21 cellular contexts compared by ENCODE assay signal in the genomic region with DNA sequence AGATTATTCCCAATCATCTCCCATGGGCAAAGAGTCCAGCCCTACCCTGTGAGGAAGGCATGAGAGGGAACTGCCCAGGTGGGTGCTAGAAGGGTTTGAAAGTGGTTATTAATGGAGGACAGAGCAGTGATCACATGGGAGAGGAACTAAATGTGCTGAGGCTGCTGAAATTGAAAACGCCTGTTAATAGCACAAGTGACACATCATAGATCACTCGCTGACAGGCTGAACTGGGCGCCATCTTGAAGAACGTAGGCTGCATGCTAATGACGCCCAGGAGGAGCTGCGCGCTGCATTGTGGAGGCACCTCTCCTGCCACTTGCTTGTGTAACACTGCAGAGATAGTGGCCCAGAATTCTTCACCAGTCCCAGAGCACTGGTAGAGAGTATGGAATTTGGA.
A peak's percentile ranks its signal among the peaks of the same experiment; 100 is the strongest.
DNase-seq lines count a peak whose midpoint lies in the region; ATAC-seq, FAIRE-seq and TF ChIP-seq lines count a peak whose summit lies in the region.
"Had no signal": no experiment of that assay in that cellular context is flagged by ENCODE, and none has a peak within 500 bp of the region (broad histone marks: within the 10 kb centered on the region; RNA-seq: fewer than 3 reads in every experiment).

No MANE protein-coding gene starts in this region.

- no peak overlapping the region for H2BK5ac ChIP-seq in IMR-90 (ENCODE audit: low read depth, low read length, poor library complexity, severe bottlenecking)

- H3K4me3 ChIP-seq in A549 (no peak overlapping the region), IMR-90 (ENCODE audit: insufficient read depth, low read depth, low read length) (no peak overlapping the region), K562 (no peak overlapping the region), PC-3 (ENCODE audit: low read length) (no peak overlapping the region)
- H3K4me3 ChIP-seq: BLaER1 treated with 17β-estradiol and CSF1 and Interleukin-3, amounts not matched to agents 10 nM and 100 nM had no signal

- no peak overlapping the region for H4K91ac ChIP-seq in IMR-90 (ENCODE audit: insufficient read depth, low read depth, low read length)

- no peak for FAIRE-seq in A549 (lab: Jason Lieb, UNC)
- no peak for FAIRE-seq in K562 (lab: Jason Lieb, UNC)
- FAIRE-seq: A204.1, D721Med, G401.6, GM12891, GM18507 had no signal

- no peaks in the 10 kb centered on the region for H4K20me1 ChIP-seq in IMR-90 (ENCODE audit: insufficient read depth, low read length)
- no peaks in the 10 kb centered on the region for H4K20me1 ChIP-seq in K562 (replicated peaks; ENCODE audit: control insufficient read depth, insufficient read depth, low read length)
- H4K20me1 ChIP-seq in PC-3 (ENCODE audit: low read length) = no peaks in the 10 kb centered on the region
- H4K20me1 ChIP-seq: BLaER1 treated with 17β-estradiol and CSF1 and Interleukin-3, amounts not matched to agents 10 nM and 100 nM had no signal

- H2BK120ac ChIP-seq in IMR-90 (ENCODE audit: low read depth, low read length) = no peak overlapping the region

- no peak overlapping the region for H2AK5ac ChIP-seq in IMR-90 (ENCODE audit: low read depth, low read length)

- H2AK9ac ChIP-seq in IMR-90 (replicated peaks; ENCODE audit: low read depth, low read length, poor library complexity) = no peak overlapping the region

- H3K27ac ChIP-seq in A549 = no peak overlapping the region
- H3K27ac ChIP-seq in IMR-90 (ENCODE audit: insufficient read depth, low read length) = no peak overlapping the region
- H3K27ac ChIP-seq in K562 (ENCODE audit: extremely low read depth, low read depth, low read length) = no peak overlapping the region
- H3K27ac ChIP-seq in PC-3 (ENCODE audit: low read length) = no peak overlapping the region
- H3K27ac ChIP-seq: BLaER1 treated with 17β-estradiol and CSF1 and Interleukin-3, amounts not matched to agents 10 nM and 100 nM; C4-2B had no signal

- H4K5ac ChIP-seq in IMR-90 (ENCODE audit: low read depth, low read length) = no peak overlapping the region

- no peaks in the 10 kb centered on the region for H3K79me1 ChIP-seq in IMR-90 (ENCODE audit: low read depth in 1 of 2, low read length in 2 of 2)

- TF ChIP-seq EP300 in A549 (IDR thresholded peaks at IDR 0.05) (no peak), K562 (IDR thresholded peaks at IDR 0.05; ENCODE audit: low read length) (no peak)

- WGBS in A549 (ENCODE audit: missing lambda C conversion rate) = 30% methylated on average over 7 of the region's 7 CpGs
- WGBS in IMR-90 (ENCODE audit: extremely low coverage in 2 of 2, insufficient read length in 1 of 2), 2 experiments = no CpG with 5 or more reads among the region's 7 CpGs
- WGBS in K562 (ENCODE audit: insufficient coverage, low coverage, missing lambda C conversion rate) = 19% methylated on average over 7 of the region's 7 CpGs

- H3K79me2 ChIP-seq in K562 (ENCODE audit: control insufficient read depth, insufficient read depth, low read length) (no peaks in the 10 kb centered on the region), PC-3 (ENCODE audit: low read length) (no peaks in the 10 kb centered on the region)

- no peak overlapping the region for H3K18ac ChIP-seq in IMR-90 (ENCODE audit: low read depth, low read length)

- no peak for TF ChIP-seq RAD21 in A549 (conservative IDR thresholded peaks at IDR 0.05 in 1 of 2, IDR thresholded peaks at IDR 0.05 in 1 of 2)
- TF ChIP-seq RAD21 in IMR-90 (IDR thresholded peaks at IDR 0.05; ENCODE audit: low read length) = no peak
- no peak for TF ChIP-seq RAD21 in K562 (CRISPR knock-in tag; conservative IDR thresholded peaks at IDR 0.05 in 1 of 2, IDR thresholded peaks at IDR 0.05 in 1 of 2)

- TF ChIP-seq POLR2A in A549 (IDR thresholded peaks at IDR 0.05; ENCODE audit: low read length) = no peak
- TF ChIP-seq POLR2A in IMR-90 (IDR thresholded peaks at IDR 0.05; ENCODE audit: low read depth, low read length) = no peak
- TF ChIP-seq POLR2A in K562 (conservative IDR thresholded peaks at IDR 0.05) = no peak

- no peak overlapping the region for H2BK15ac ChIP-seq in IMR-90 (ENCODE audit: low read depth, low read length)

- H3K9me3 ChIP-seq in A549 = no peaks in the 10 kb centered on the region
- H3K9me3 ChIP-seq in IMR-90 (ENCODE audit: control insufficient read depth, insufficient read depth, low read length) = no peaks in the 10 kb centered on the region
- H3K9me3 ChIP-seq in K562 (replicated peaks; ENCODE audit: control insufficient read depth, insufficient read depth, low read depth, low read length) = no peaks in the 10 kb centered on the region
- H3K9me3 ChIP-seq in PC-3 (ENCODE audit: low read length) = no peaks in the 10 kb centered on the region
- H3K9me3 ChIP-seq: Caco-2 had no signal

- H3K9ac ChIP-seq in IMR-90 (ENCODE audit: low read depth, low read length) (no peak overlapping the region), K562 (ENCODE audit: insufficient read depth in 1 of 2, low read depth in 2 of 2, low read length in 2 of 2) (no peak overlapping the region), PC-3 (ENCODE audit: low read length) (no peak overlapping the region)
- H3K9ac ChIP-seq: BLaER1 treated with 17β-estradiol and CSF1 and Interleukin-3, amounts not matched to agents 10 nM and 100 nM had no signal

- H2AFZ ChIP-seq in IMR-90 (replicated peaks; ENCODE audit: low read length, poor library complexity) (no peak overlapping the region), K562 (ENCODE audit: low read depth, low read length) (no peak overlapping the region), PC-3 (ENCODE audit: low read length) (no peak overlapping the region)

- no peaks in the 10 kb centered on the region for H3K9me2 ChIP-seq in PC-3 (replicated peaks; ENCODE audit: low read length)

- CTCF ChIA-PET in A549 (lab: Yijun Ruan, JAX) (no interaction called here), IMR-90 (lab: Yijun Ruan, JAX) (no interaction called here), K562 (lab: Yijun Ruan, JAX; ENCODE audit: low intra/inter-chr PET ratio) (no interaction called here), PC-3 (lab: Charles Lee) (no interaction called here)

- no peak overlapping the region for H3K14ac ChIP-seq in IMR-90 (replicated peaks; ENCODE audit: low read depth, low read length)

- no TSS peak for BruUV-seq in IMR-90 (replicated peaks; lab: Mats Ljungman, UMichigan)
- no TSS peak for BruUV-seq in K562 (replicated peaks; lab: Mats Ljungman, UMichigan)
- no TSS peak for BruUV-seq in PC-3 (replicated peaks; lab: Mats Ljungman, UMichigan)

- H3K36me3 ChIP-seq in IMR-90 (ENCODE audit: control insufficient read depth, insufficient read depth, low read length) (no peaks in the 10 kb centered on the region), K562 (ENCODE audit: control insufficient read depth, insufficient read depth, low read length) (no peaks in the 10 kb centered on the region), PC-3 (ENCODE audit: low read depth, low read length) (no peaks in the 10 kb centered on the region)
- H3K36me3 ChIP-seq: BLaER1 treated with 17β-estradiol and CSF1 and Interleukin-3, amounts not matched to agents 10 nM and 100 nM had no signal

- peaks cover 7% of the 10 kb centered on the region for H3K27me3 ChIP-seq in IMR-90 (ENCODE audit: control insufficient read depth, insufficient read depth, low read length)
- no peaks in the 10 kb centered on the region for H3K27me3 ChIP-seq in K562 (ENCODE audit: control insufficient read depth in 2 of 2, insufficient read depth in 2 of 2, low read length in 2 of 2)
- H3K27me3 ChIP-seq in PC-3 (ENCODE audit: low read length) = no peaks in the 10 kb centered on the region

- intact Hi-C loops in IMR-90 (cut with micrococcal nuclease) (no loop called here), K562 (cut with micrococcal nuclease) (no loop called here), PC-3 (cut with micrococcal nuclease) (no loop called here)

- no peak overlapping the region for H3K4me2 ChIP-seq in A549
- H3K4me2 ChIP-seq in IMR-90 (ENCODE audit: low read depth, low read length) = no peak overlapping the region
- no peak overlapping the region for H3K4me2 ChIP-seq in K562 (ENCODE audit: insufficient read depth, low read length)
- no peak overlapping the region for H3K4me2 ChIP-seq in PC-3 (ENCODE audit: low read length)
- H3K4me2 ChIP-seq: BLaER1 treated with 17β-estradiol and CSF1 and Interleukin-3, amounts not matched to agents 10 nM and 100 nM had no signal

- DNase-seq in A549 (ENCODE audit: low read depth in 1 of 2, low spot score in 1 of 2) = no peak
- no peak for DNase-seq in IMR-90
- peak in 1 of 4 experiments; percentile 7 for DNase-seq in K562 (ENCODE audit: extremely low read depth in 1 of 4, low spot score in 3 of 4)
- no peak for DNase-seq in PC-3
- DNase-seq in ureter (ENCODE audit: low spot score) = no peak
- DNase-seq in GM13977 (ENCODE audit: low spot score) = no peak
- DNase-seq: 8988T; AML-193; Caco-2; Calu3; CD4-positive, alpha-beta T cell; CD8-positive, alpha-beta T cell; DMS79 treated with DMSO at 0.1 percent for 48 hours; GF-D8 had no signal

- in situ Hi-C loops in IMR-90 (cut with MboI; ENCODE audit: low sequenced_read_pairs) (no loop called here), K562 (cut with MboI) (no loop called here), GM13977 (cut with MboI; ENCODE audit: low pct_unique_long_range_greater_than_20kb, low sequenced_read_pairs, unreplicated experiment) (no loop called here)

- ATAC-seq in A549 (no peak), IMR-90 (ENCODE audit: low read depth) (no peak), K562 (0 out of 3 replicates have a peak, but pooled peaks have one; percentile 35), PC-3 (no peak)
- ATAC-seq: CD8-positive, alpha-beta T cell had no signal

- H3K9me1 ChIP-seq in IMR-90 (ENCODE audit: insufficient read depth, low read length) (no peaks in the 10 kb centered on the region), K562 (ENCODE audit: control insufficient read depth, insufficient read depth, low read length) (no peaks in the 10 kb centered on the region)

- H3F3A ChIP-seq in PC-3 (ENCODE audit: low read length, unreplicated experiment) = no peaks in the 10 kb centered on the region

- H3K4ac ChIP-seq in IMR-90 (ENCODE audit: low read depth, low read length) = no peak overlapping the region

- no peak overlapping the region for H4K8ac ChIP-seq in IMR-90 (ENCODE audit: low read depth in 2 of 2, low read length in 2 of 2)

- TF ChIP-seq CTCF in A549 (IDR thresholded peaks at IDR 0.05) (no peak), IMR-90 (conservative IDR thresholded peaks at IDR 0.05; ENCODE audit: low read depth, low read length) (no peak), K562 (IDR thresholded peaks at IDR 0.05 in 2 of 3, conservative IDR thresholded peaks at IDR 0.05 in 1 of 3; ENCODE audit: insufficient read depth in 2 of 3, low read depth in 1 of 3, low read length in 3 of 3) (no peak), PC-3 (conservative IDR thresholded peaks at IDR 0.05; ENCODE audit: low read depth, low read length) (no peak), GM13977 (IDR thresholded peaks at IDR 0.05; ENCODE audit: extremely low read depth, insufficient read depth, missing control alignments) (no peak)

- H3K4me1 ChIP-seq in A549 (no peaks in the 10 kb centered on the region), IMR-90 (ENCODE audit: control insufficient read depth, insufficient read depth, low read length) (no peaks in the 10 kb centered on the region), K562 (replicated peaks in 1 of 2; ENCODE audit: control insufficient read depth in 2 of 2, insufficient read depth in 2 of 2, low read length in 2 of 2) (no peaks in the 10 kb centered on the region; a peak in 1 of 5 replicates), PC-3 (ENCODE audit: insufficient read depth, low read length) (no peaks in the 10 kb centered on the region)
- H3K4me1 ChIP-seq: Caco-2 had no signal

- dilution Hi-C loops in IMR-90 (cut with HindIII; ENCODE audit: low sequenced_read_pairs, unreplicated experiment) = no loop called here

- no peak overlapping the region for H3K23ac ChIP-seq in IMR-90 (ENCODE audit: low read depth, low read length)

- POLR2A ChIA-PET in A549 (lab: Yijun Ruan, JAX) (no interaction called here), IMR-90 (lab: Charles Lee; ENCODE audit: unreplicated experiment) (no interaction called here), K562 (lab: Yijun Ruan, JAX) (no interaction called here), PC-3 (lab: Charles Lee; ENCODE audit: unreplicated experiment) (no interaction called here)

- no peak overlapping the region for H2BK20ac ChIP-seq in IMR-90 (ENCODE audit: low read depth, low read length)

- no peak overlapping the region for H3K56ac ChIP-seq in IMR-90 (ENCODE audit: extremely low read depth, insufficient read depth, low read length)

Comparison
In these comparisons a context has a peak if more than half of its experiments do, and no peak if none do; other contexts are left out.
1. Of the 35 proteins assayed by ChIP-seq in both K562 and A549: peak only in K562: none; only in A549: none; in both: MAFK; in neither: 34.